Comparison of ENCODE assay signal across 22 cellular contexts in genomic region chr17:44780845-44781480, GRCh38. TPM values are rescaled to one million over a fixed set of nuclear protein-coding genes. Genes with fewer than 3 reads are reported as not detected.
DNase-seq lines count a peak whose midpoint lies in the region; ATAC-seq and TF ChIP-seq lines count a peak whose summit lies in the region.
"Had no signal": no experiment of that assay in that cellular context is flagged by ENCODE, and none has a peak within 500 bp of the region (broad histone marks: within the 10 kb centered on the region; RNA-seq: fewer than 3 reads in every experiment).

No MANE protein-coding gene starts in this region.

- no peaks in the 10 kb centered on the region for H3K36me3 Mint-ChIP-seq in mesothelial cell of epicardium
- H3K36me3 Mint-ChIP-seq: activated naive CD8-positive, alpha-beta T cell treated with anti-CD3 and anti-CD28 coated beads, Interleukin-2, amount 10 ng/mL, durations not matched to agents 7 days and 5 days had no signal

- intact Hi-C loops in lower lobe of right lung (cut with DNase I) (loop anchor here (5.0 kb wide), 1 partner anchor 76 kb away; no protein-coding TSS in a partner anchor), uterus (cut with DNase I; ENCODE audit: low total_unique reads) (no loop called here)

- H3K4me3 ChIP-seq in lower lobe of right lung (no peak overlapping the region), uterus (no peak overlapping the region), HAP-1 (no peak overlapping the region)
- H3K4me3 ChIP-seq: GM12878, GM23248, mucosa of descending colon, skin epidermis had no signal

- H3K27ac ChIP-seq in lower lobe of right lung = peak overlapping the region; percentile 64
- peak overlapping the region; percentile 78 to 91 for H3K27ac ChIP-seq in uterus
- H3K27ac ChIP-seq: GM23248 had no signal

- H3K36me3 ChIP-seq in lower lobe of right lung = no peaks in the 10 kb centered on the region
- H3K36me3 ChIP-seq in uterus = no peaks in the 10 kb centered on the region
- H3K36me3 ChIP-seq in HAP-1 (replicated peaks) = no peaks in the 10 kb centered on the region; the same call in 1 of the 2 replicates

- no peak overlapping the region for H3K4me3 Mint-ChIP-seq in mesothelial cell of epicardium
- H3K4me3 Mint-ChIP-seq: activated naive CD8-positive, alpha-beta T cell treated with anti-CD3 and anti-CD28 coated beads, Interleukin-2, amount 10 ng/mL, durations not matched to agents 7 days and 5 days had no signal

- ATAC-seq in lower lobe of right lung = no peak
- ATAC-seq: effector memory CD8-positive, alpha-beta T cell; GM12878; mucosa of descending colon had no signal

- H3K9me3 ChIP-seq in lower lobe of right lung = no peaks in the 10 kb centered on the region
- H3K9me3 ChIP-seq in uterus = no peaks in the 10 kb centered on the region
- no peaks in the 10 kb centered on the region for H3K9me3 ChIP-seq in HAP-1
- H3K9me3 ChIP-seq: mucosa of descending colon had no signal

- H3K4me1 ChIP-seq in lower lobe of right lung (peaks cover 34% of the 10 kb centered on the region), uterus (peaks cover 0 to 24% of the 10 kb centered on the region in 2 donors), HAP-1 (peaks cover 2% of the 10 kb centered on the region; the same call in 1 of the 2 replicates)

- H3K4me1 Mint-ChIP-seq in mesothelial cell of epicardium = peaks cover 13% of the 10 kb centered on the region

- H3K27me3 Mint-ChIP-seq in mesothelial cell of epicardium (ENCODE audit: low read depth) = peaks cover 8% of the 10 kb centered on the region

- TF ChIP-seq POLR2A in uterus (IDR thresholded peaks at IDR 0.05) = no peak

- peak; percentile 59 for DNase-seq in activated effector memory CD4-positive, alpha-beta T cell treated with anti-CD3 and anti-CD28 coated beads, Interleukin-2, amount 50 U/mL, for 16 hours
- no peak for DNase-seq in activated effector memory CD4-positive, alpha-beta T cell treated with Interleukin-2 at 50 U/mL for 16 hours
- no peak for DNase-seq in lower lobe of right lung
- no peak for DNase-seq in uterus
- no peak for DNase-seq in HAP-1 (ENCODE audit: low spot score in 2 of 2)
- DNase-seq in mesothelial cell of epicardium (ENCODE audit: low spot score in 2 of 2, unreplicated experiment in 2 of 2) = no peak
- DNase-seq: 8988T; activated CD4-positive, CD25-positive, alpha-beta regulatory T cell treated with anti-CD3 and anti-CD28 coated beads, Interleukin-2, amount 50 U/mL, for 72 hours; activated naive CD8-positive, alpha-beta T cell treated with anti-CD3 and anti-CD28 coated beads, Interleukin-2, amount 10 ng/mL, durations not matched to agents 7 days and 5 days; AML-193; effector memory CD8-positive, alpha-beta T cell; GM23248; KBM-7; NCI-H146; NCI-H2171 treated with DMSO at 0.1 percent for 48 hours; stimulated activated naive CD4-positive, alpha-beta T cell treated with Interleukin-2 at 50 U/mL for 16 hours; trophoblast cell had no signal

- no peak overlapping the region for H3K27ac Mint-ChIP-seq in mesothelial cell of epicardium
- H3K27ac Mint-ChIP-seq: activated naive CD8-positive, alpha-beta T cell treated with anti-CD3 and anti-CD28 coated beads, Interleukin-2, amount 10 ng/mL, durations not matched to agents 7 days and 5 days; effector memory CD8-positive, alpha-beta T cell; progenitor cell of endocrine pancreas had no signal

- in situ Hi-C loops in HAP-1 (cut with MboI; ENCODE audit: low sequenced_read_pairs) = no loop called here

- TF ChIP-seq CTCF in lower lobe of right lung (IDR thresholded peaks at IDR 0.05) = no peak
- no peak for TF ChIP-seq CTCF in uterus (IDR thresholded peaks at IDR 0.05)
- no peak for TF ChIP-seq CTCF in mesothelial cell of epicardium (IDR thresholded peaks at IDR 0.05; ENCODE audit: unreplicated experiment)

- H3K9me3 Mint-ChIP-seq in mesothelial cell of epicardium = no peaks in the 10 kb centered on the region
- H3K9me3 Mint-ChIP-seq: activated naive CD8-positive, alpha-beta T cell treated with anti-CD3 and anti-CD28 coated beads, Interleukin-2, amount 10 ng/mL, durations not matched to agents 7 days and 5 days; effector memory CD8-positive, alpha-beta T cell; neural crest cell had no signal

- H3K27me3 ChIP-seq in lower lobe of right lung (ENCODE audit: low read depth) = peaks cover 15% of the 10 kb centered on the region
- no peaks in the 10 kb centered on the region for H3K27me3 ChIP-seq in uterus
- H3K27me3 ChIP-seq in HAP-1 (ENCODE audit: low read depth) = no peaks in the 10 kb centered on the region

RNA-seq across cellular contexts. Expression of gene ADAM11, which starts 22.2 kb away (rescaled TPM):
- total RNA-seq in lower lobe of right lung = 0.41 TPM
- 1 to 10 TPM; 1.2 to 5.5 (median 2.1) TPM for total RNA-seq in uterus
- 8.5 to 10.1 TPM (median 9.2 TPM) in 3 replicates for total RNA-seq in mesothelial cell of epicardium

RNA-seq across cellular contexts. Expression of gene GJC1, which starts 49.1 kb away (rescaled TPM):
- total RNA-seq in lower lobe of right lung (18.4 TPM), uterus (10 to 100 TPM; 10.6 to 79.4 (median 50.2) TPM), mesothelial cell of epicardium (54.5 to 57.1 TPM (median 54.8 TPM) in 3 replicates)
